In the genomic region with DNA sequence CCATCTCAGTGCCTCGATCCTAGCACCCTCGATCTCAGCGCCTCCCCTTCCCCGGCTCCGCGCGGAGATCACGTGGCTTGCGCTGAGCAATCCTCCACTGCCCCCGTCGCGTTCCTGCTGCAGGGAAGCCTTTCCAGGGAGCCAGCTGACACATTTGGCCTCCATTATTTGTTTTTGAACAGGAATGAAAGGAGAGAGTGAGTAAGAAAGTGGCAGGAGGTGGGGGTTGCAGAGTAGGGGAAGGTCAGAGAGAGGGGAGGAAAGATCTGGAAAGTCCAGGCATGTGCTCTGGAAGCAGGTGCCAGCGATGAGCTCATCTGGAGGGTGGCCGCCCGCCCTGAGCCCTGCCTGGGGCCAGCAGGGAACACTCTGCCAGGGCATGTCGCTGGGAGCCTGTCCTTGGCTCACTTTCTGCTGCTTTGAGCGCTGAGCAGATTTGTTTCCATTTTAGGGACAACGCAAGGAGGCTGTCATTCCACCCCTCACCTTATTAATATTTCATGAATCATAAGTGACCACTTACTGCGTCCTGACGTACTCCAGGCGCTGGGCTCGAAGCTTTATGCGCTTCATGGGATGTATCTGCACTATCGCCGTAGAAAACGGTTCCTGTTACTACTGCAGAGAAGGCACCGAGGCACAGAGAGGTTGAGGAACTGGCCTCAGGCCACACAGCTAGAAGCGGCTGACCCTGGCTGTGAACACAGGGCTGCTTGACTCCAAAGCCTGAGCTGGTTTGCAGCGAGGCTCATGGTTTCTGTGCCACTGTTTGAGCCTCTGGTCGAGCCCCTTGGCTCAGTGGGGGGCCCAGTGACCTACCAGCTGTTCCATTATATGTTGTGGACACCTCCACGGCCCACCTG, we compare ENCODE assay signal across 9 cellular contexts.
DNase-seq lines count a peak whose midpoint lies in the region; ATAC-seq and TF ChIP-seq lines count a peak whose summit lies in the region.
"Had no signal": no experiment of that assay in that cellular context is flagged by ENCODE, and none has a peak within 500 bp of the region (broad histone marks: within the 10 kb centered on the region; RNA-seq: fewer than 3 reads in every experiment).

No MANE protein-coding gene starts in this region.

- H3K27me3 Mint-ChIP-seq in activated CD4-positive, alpha-beta T cell treated with anti-CD3 and anti-CD28 coated beads, Interleukin-2, amount 10 ng/mL, durations not matched to agents 7 days and 5 days, result no peaks in the 10 kb centered on the region
- H3K27me3 Mint-ChIP-seq in activated CD4-positive, alpha-beta T cell treated with anti-CD3 and anti-CD28 coated beads, Interleukin-2, amount 10 ng/mL, durations not matched to agents 24 days and 14 days, result no peaks in the 10 kb centered on the region
- H3K27me3 Mint-ChIP-seq: stimulated activated naive CD8-positive, alpha-beta T cell treated with anti-CD3 and anti-CD28 coated beads, Interleukin-15, Interleukin-2, amounts not matched to agents 100 ng/mL and 50 ng/mL, for 24 hours had no signal

- H3K9me3 ChIP-seq in tibial nerve, result no peaks in the 10 kb centered on the region

- TF ChIP-seq POLR2A in tibial nerve (IDR thresholded peaks at IDR 0.05), result no peak

- no peak for DNase-seq in activated CD4-positive, alpha-beta T cell treated with anti-CD3 and anti-CD28 coated beads, Interleukin-2, amount 10 ng/mL, durations not matched to agents 7 days and 5 days
- DNase-seq in activated CD4-positive, alpha-beta T cell treated with anti-CD3 and anti-CD28 coated beads, Interleukin-2, amount 10 ng/mL, durations not matched to agents 24 days and 14 days, result no peak
- DNase-seq in dermis blood vessel endothelial cell (peak; percentile 72), lung microvascular endothelial cell (ENCODE audit: low read depth in 2 of 2) (peak; percentile 81 to 97), tibial nerve (ENCODE audit: low spot score in 2 of 2) (peak; percentile 83 to 88), GDM1 (lab: John Stamatoyannopoulos, UW) (no peak)

- WGBS in tibial nerve, 2 donors, result 36 to 49% methylated on average over 30 to 31 of the region's 31 CpGs

- H3K4me1 Mint-ChIP-seq in activated CD4-positive, alpha-beta T cell treated with anti-CD3 and anti-CD28 coated beads, Interleukin-2, amount 10 ng/mL, durations not matched to agents 7 days and 5 days, result peaks cover 80% of the 10 kb centered on the region
- H3K4me1 Mint-ChIP-seq in activated CD4-positive, alpha-beta T cell treated with anti-CD3 and anti-CD28 coated beads, Interleukin-2, amount 10 ng/mL, durations not matched to agents 24 days and 14 days, result peaks cover 54% of the 10 kb centered on the region

- H3K4me3 Mint-ChIP-seq in activated CD4-positive, alpha-beta T cell treated with anti-CD3 and anti-CD28 coated beads, Interleukin-2, amount 10 ng/mL, durations not matched to agents 7 days and 5 days, result no peak overlapping the region
- no peak overlapping the region for H3K4me3 Mint-ChIP-seq in activated CD4-positive, alpha-beta T cell treated with anti-CD3 and anti-CD28 coated beads, Interleukin-2, amount 10 ng/mL, durations not matched to agents 24 days and 14 days
- H3K4me3 Mint-ChIP-seq: stimulated activated naive CD8-positive, alpha-beta T cell treated with anti-CD3 and anti-CD28 coated beads, Interleukin-15, Interleukin-2, amounts not matched to agents 100 ng/mL and 50 ng/mL, for 24 hours had no signal

- CTCF ChIA-PET in activated CD4-positive, alpha-beta T cell treated with anti-CD3 and anti-CD28 coated beads, Interleukin-2, amount 10 ng/mL, durations not matched to agents 7 days and 5 days (lab: Charles Lee), result interaction anchor here (0.8 to 1.9 kb wide), 6 partner anchors 8 to 23 kb away, joined by 3 to 8 read pairs (median 6); no protein-coding TSS in a partner anchor

- no peak for ATAC-seq in HG03565 (IDR thresholded peaks at IDR 0.05; ENCODE audit: unreplicated experiment)
- no peak for ATAC-seq in GM19351 (IDR thresholded peaks at IDR 0.05; ENCODE audit: unreplicated experiment)

- peak overlapping the region; percentile 60 for H3K27ac Mint-ChIP-seq in activated CD4-positive, alpha-beta T cell treated with anti-CD3 and anti-CD28 coated beads, Interleukin-2, amount 10 ng/mL, durations not matched to agents 7 days and 5 days
- H3K27ac Mint-ChIP-seq in activated CD4-positive, alpha-beta T cell treated with anti-CD3 and anti-CD28 coated beads, Interleukin-2, amount 10 ng/mL, durations not matched to agents 24 days and 14 days, result no peak overlapping the region
- H3K27ac Mint-ChIP-seq: stimulated activated naive CD8-positive, alpha-beta T cell treated with anti-CD3 and anti-CD28 coated beads, Interleukin-15, Interleukin-2, amounts not matched to agents 100 ng/mL and 50 ng/mL, for 24 hours had no signal

- no peaks in the 10 kb centered on the region for H3K27me3 ChIP-seq in tibial nerve

- H3K36me3 Mint-ChIP-seq in activated CD4-positive, alpha-beta T cell treated with anti-CD3 and anti-CD28 coated beads, Interleukin-2, amount 10 ng/mL, durations not matched to agents 7 days and 5 days (ENCODE audit: low read depth), result peaks cover 25% of the 10 kb centered on the region
- H3K36me3 Mint-ChIP-seq in activated CD4-positive, alpha-beta T cell treated with anti-CD3 and anti-CD28 coated beads, Interleukin-2, amount 10 ng/mL, durations not matched to agents 24 days and 14 days (ENCODE audit: low read depth), result peaks cover 15% of the 10 kb centered on the region

- peak; percentile 69 to 95 for TF ChIP-seq EP300 in tibial nerve (IDR thresholded peaks at IDR 0.05)

- POLR2A ChIA-PET in activated CD4-positive, alpha-beta T cell treated with anti-CD3 and anti-CD28 coated beads, Interleukin-2, amount 10 ng/mL, durations not matched to agents 7 days and 5 days (lab: Charles Lee), result no interaction called here

- H3K36me3 ChIP-seq in tibial nerve, result no peaks in the 10 kb centered on the region

- peak in 1 of 5 experiments; percentile 13 for TF ChIP-seq CTCF in tibial nerve (IDR thresholded peaks at IDR 0.05)

- no peak overlapping the region for H3K4me3 ChIP-seq in tibial nerve

- intact Hi-C loops in activated CD4-positive, alpha-beta T cell treated with anti-CD3 and anti-CD28 coated beads, Interleukin-2, amount 10 ng/mL, durations not matched to agents 24 days and 14 days (cut with micrococcal nuclease), result no loop called here

- H3K9me3 Mint-ChIP-seq in activated CD4-positive, alpha-beta T cell treated with anti-CD3 and anti-CD28 coated beads, Interleukin-2, amount 10 ng/mL, durations not matched to agents 7 days and 5 days, result no peaks in the 10 kb centered on the region
- H3K9me3 Mint-ChIP-seq in activated CD4-positive, alpha-beta T cell treated with anti-CD3 and anti-CD28 coated beads, Interleukin-2, amount 10 ng/mL, durations not matched to agents 24 days and 14 days, result no peaks in the 10 kb centered on the region
- H3K9me3 Mint-ChIP-seq: stimulated activated naive CD8-positive, alpha-beta T cell treated with anti-CD3 and anti-CD28 coated beads, Interleukin-15, Interleukin-2, amounts not matched to agents 100 ng/mL and 50 ng/mL, for 24 hours had no signal

- peak overlapping the region; percentile 74 to 97 (median 92) for H3K27ac ChIP-seq in tibial nerve

- H3K4me1 ChIP-seq in tibial nerve, result peaks cover 0 to 100% (median 87%) of the 10 kb centered on the region in 4 donors

Comparison
In these comparisons a context has a peak if more than half of its experiments do, and no peak if none do; other contexts are left out.
1. DNase-seq: peak in dermis blood vessel endothelial cell (single experiment), lung microvascular endothelial cell (2 of 2) and tibial nerve (2 of 2); none in activated CD4-positive, alpha-beta T cell treated with anti-CD3 and anti-CD28 coated beads, Interleukin-2, amount 10 ng/mL, durations not matched to agents 7 days and 5 days (single experiment), activated CD4-positive, alpha-beta T cell treated with anti-CD3 and anti-CD28 coated beads, Interleukin-2, amount 10 ng/mL, durations not matched to agents 24 days and 14 days (single experiment) and GDM1 (single experiment).